Comparison of ENCODE assay signal across 1 cellular context in genomic region chr2:197167608-197168287, GRCh38.
TF ChIP-seq lines count a peak whose summit lies in the region.

No MANE protein-coding gene starts in this region.

TF ChIP-seq in IMR-90, 13 proteins besides CTCF, POLR2A, EP300 and RAD21:
- TF ChIP-seq ELK1 (IDR thresholded peaks at IDR 0.05; ENCODE audit: borderline replicate concordance, low read depth, low read length) = no peak
- no peak for TF ChIP-seq MAZ (IDR thresholded peaks at IDR 0.05; ENCODE audit: borderline replicate concordance, low read depth, low read length)
- TF ChIP-seq CHD1 (IDR thresholded peaks at IDR 0.05; ENCODE audit: low read depth, low read length) = no peak
- no peak for TF ChIP-seq NFE2L2 (IDR thresholded peaks at IDR 0.05; ENCODE audit: low read depth, low read length)
- no peak for TF ChIP-seq RFX5 (IDR thresholded peaks at IDR 0.05; ENCODE audit: low read depth, low read length)
- TF ChIP-seq SMC3 (IDR thresholded peaks at IDR 0.05; ENCODE audit: low read depth, low read length) = no peak
- TF ChIP-seq RCOR1 (IDR thresholded peaks at IDR 0.05; ENCODE audit: insufficient replicate concordance, low read length) = no peak
- no peak for TF ChIP-seq BHLHE40 (IDR thresholded peaks at IDR 0.05; ENCODE audit: low read depth, low read length)
- TF ChIP-seq CEBPB (IDR thresholded peaks at IDR 0.05; ENCODE audit: low read depth, low read length) = no peak
- TF ChIP-seq MAFK (IDR thresholded peaks at IDR 0.05; ENCODE audit: low read depth, low read length) = no peak
- TF ChIP-seq MXI1 (IDR thresholded peaks at IDR 0.05; ENCODE audit: borderline replicate concordance, low read depth, low read length) = no peak
- TF ChIP-seq FOS (IDR thresholded peaks at IDR 0.05; ENCODE audit: low read depth, low read length) = no peak
- TF ChIP-seq USF2 (IDR thresholded peaks at IDR 0.05; ENCODE audit: low read depth, low read length) = no peak
